8 cellular contexts compared by ENCODE assay signal in the genomic region with DNA sequence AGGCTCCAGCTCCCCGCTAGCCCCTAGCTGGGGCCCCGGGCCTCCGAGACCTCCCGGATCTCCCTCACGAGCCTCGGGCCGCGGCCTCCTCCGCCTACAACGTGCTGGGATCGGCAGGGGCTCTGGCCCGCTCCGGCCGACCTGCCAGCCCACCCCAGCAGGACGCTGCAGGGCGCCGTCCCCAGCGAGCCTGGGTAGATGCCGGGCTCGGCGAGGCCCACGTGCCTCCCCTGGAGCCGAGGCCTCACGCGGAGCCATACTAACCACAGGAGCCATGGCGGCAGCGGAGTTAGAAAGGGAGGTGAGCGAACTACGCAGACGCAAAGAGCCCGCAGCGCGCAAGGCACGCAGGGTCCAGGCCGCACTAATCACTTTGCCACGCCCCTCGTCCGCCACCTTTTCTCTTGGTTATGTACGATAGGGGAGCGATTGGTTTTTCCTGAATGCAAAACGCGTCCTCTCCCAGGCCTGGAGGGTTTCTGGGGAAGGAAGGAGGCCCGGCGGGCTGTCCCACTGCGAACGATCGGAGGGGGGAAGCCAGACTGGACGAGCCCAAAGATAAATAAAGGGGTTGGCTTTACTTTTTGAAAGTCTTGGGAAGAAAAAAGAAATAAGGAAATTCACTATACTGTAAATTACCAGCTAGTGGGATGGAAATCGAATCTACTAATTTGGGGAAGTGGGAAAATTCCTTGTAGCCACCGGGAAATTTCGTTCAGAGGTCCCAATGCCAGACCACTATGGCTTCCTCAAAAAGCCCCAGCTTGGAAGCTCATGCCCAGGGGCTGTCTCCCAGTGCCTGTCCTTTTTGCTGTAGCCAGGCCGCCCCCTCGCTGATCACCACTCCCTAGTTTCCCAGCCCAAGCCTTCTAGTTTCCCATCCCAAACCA. TPM values are rescaled to one million over a fixed set of nuclear protein-coding genes. Genes with fewer than 3 reads are reported as not detected.
DNase-seq lines count a peak whose midpoint lies in the region; ATAC-seq and TF ChIP-seq lines count a peak whose summit lies in the region.

RPL22 (minus strand) TSS at position 298 of the 890 bp plus-strand sequence; CDS start at position 276, 22 bp downstream.

- peak within 1 kb of the TSS; percentile 97 for H3K27ac Mint-ChIP-seq in T-helper 17 cell

- no peaks in the 10 kb centered on the region for H3K27me3 Mint-ChIP-seq in T-helper 17 cell

- DNase-seq in NCI-H1694 treated with DMSO at 0.1 percent for 48 hours (lab: John Stamatoyannopoulos, UW): peak; percentile 98
- peak; percentile 88 to 92 (median 90) for DNase-seq in T-helper 17 cell
- peak; percentile 57 to 99 (median 95) for DNase-seq in amygdala (lab: John Stamatoyannopoulos, UW)
- DNase-seq in left cardiac atrium: peak; percentile 99
- DNase-seq in posterior vena cava (ENCODE audit: low spot score): peak; percentile 99
- DNase-seq in upper lobe of right lung: peak; percentile 99

- peaks cover 30% of the 10 kb centered on the region for H3K4me1 Mint-ChIP-seq in T-helper 17 cell

- peak; percentile 93 for ATAC-seq in HG02885 (IDR thresholded peaks at IDR 0.05; ENCODE audit: poor library complexity, unreplicated experiment)
- ATAC-seq in T-helper 17 cell: peak; percentile 97
- peak; percentile 98 to 99 for ATAC-seq in left cardiac atrium
- ATAC-seq in upper lobe of right lung: peak; percentile 99

- TF ChIP-seq CTCF in upper lobe of right lung (IDR thresholded peaks at IDR 0.05): no peak

- H3K36me3 Mint-ChIP-seq in T-helper 17 cell (ENCODE audit: low read depth): peaks cover 2% of the 10 kb centered on the region

- intact Hi-C loops in left cardiac atrium (cut with DNase I): loop anchor here in 1 of 2 donors (5.0 kb wide), 1 partner anchor 38 kb away; the partner anchor contains the start of gene ICMT
- intact Hi-C loops in posterior vena cava (cut with DNase I): no loop called here
- intact Hi-C loops in upper lobe of right lung (cut with DNase I): no loop called here

- TF ChIP-seq POLR2A in GM15510 (IDR thresholded peaks at IDR 0.05; ENCODE audit: borderline replicate concordance, extremely low read depth, insufficient read length): peak; percentile 93

- H3K9me3 ChIP-seq in T-helper 17 cell (ENCODE audit: control insufficient read depth, low read length, poor library complexity, severe bottlenecking) (no peaks in the 10 kb centered on the region), upper lobe of right lung (no peaks in the 10 kb centered on the region)

- peaks cover 20% of the 10 kb centered on the region for H3K4me1 ChIP-seq in upper lobe of right lung

- peaks cover 29% of the 10 kb centered on the region for H3K36me3 ChIP-seq in upper lobe of right lung

- H3K27me3 ChIP-seq in upper lobe of right lung: no peaks in the 10 kb centered on the region

- H3K4me3 Mint-ChIP-seq in T-helper 17 cell: peak within 1 kb of the TSS; percentile 98

- peak within 1 kb of the TSS; percentile 83 for H3K27ac ChIP-seq in upper lobe of right lung

- peak within 1 kb of the TSS; percentile 70 for H3K4me3 ChIP-seq in upper lobe of right lung

RNA-seq across cellular contexts. Expression of gene RPL22, which starts in this region (rescaled TPM):
- 100 to 1,000 TPM; 510 to 543 TPM for total RNA-seq in T-helper 17 cell
- total RNA-seq in left cardiac atrium: 100 to 1,000 TPM; 264 to 275 TPM
- 100 to 1,000 TPM; 275 to 296 TPM for total RNA-seq in posterior vena cava
- total RNA-seq in upper lobe of right lung: 308 TPM

Comparison
In these comparisons a context has a peak if more than half of its experiments do, and no peak if none do; other contexts are left out.
1. Peak in every context shown above with its lines: DNase-seq, ATAC-seq, H3K4me3 ChIP-seq and H3K27ac ChIP-seq.